ENCODE assay signal across 11 cellular contexts in the genomic region with DNA sequence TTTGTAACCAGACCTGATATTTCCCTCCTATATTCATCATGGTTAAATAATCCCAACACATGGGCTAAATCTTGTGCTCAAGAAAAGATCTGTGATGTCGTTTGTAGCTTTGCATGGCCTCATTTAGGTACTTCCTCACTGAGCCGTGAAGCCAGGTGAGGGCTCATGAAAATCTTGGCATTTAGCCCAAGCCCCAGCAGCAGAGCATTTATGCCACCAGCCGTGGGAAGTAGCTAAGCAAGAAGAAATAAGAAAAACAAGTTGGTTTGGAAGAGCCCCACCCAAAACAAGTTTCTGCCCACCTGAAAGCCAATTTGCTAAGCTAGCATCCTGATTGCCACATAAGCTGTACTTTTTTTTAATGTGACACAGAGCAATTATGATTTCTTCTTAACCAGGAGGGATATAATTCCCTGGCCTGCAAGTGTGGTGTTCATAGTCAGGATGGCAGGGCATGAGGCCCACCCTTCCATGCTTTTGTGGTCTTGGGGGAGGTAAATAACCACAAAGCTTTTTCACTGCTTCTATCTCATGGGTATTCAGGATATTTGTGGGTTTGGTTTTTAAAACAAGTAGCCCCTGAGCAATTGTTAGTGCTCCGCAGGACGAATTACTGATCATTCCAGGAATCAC. TPM values are rescaled to one million over a fixed set of nuclear protein-coding genes. Genes with fewer than 3 reads are reported as not detected.
DNase-seq lines count a peak whose midpoint lies in the region; ATAC-seq and TF ChIP-seq lines count a peak whose summit lies in the region.
"Had no signal": no experiment of that assay in that cellular context is flagged by ENCODE, and none has a peak within 500 bp of the region (broad histone marks: within the 10 kb centered on the region; RNA-seq: fewer than 3 reads in every experiment).

No MANE protein-coding gene starts in this region.

- WGBS in transverse colon (ENCODE audit: low coverage in 1 of 2), 2 donors, result 10 to 43% methylated on average over 2 to 5 of the region's 5 CpGs

- no peak overlapping the region for H3K4me3 ChIP-seq in transverse colon

- H3K27me3 ChIP-seq in transverse colon, result no peaks in the 10 kb centered on the region

- intact Hi-C loops in transverse colon (cut with DNase I; ENCODE audit: low total_unique reads), result no loop called here

- no peak for ATAC-seq in HG03045 (IDR thresholded peaks at IDR 0.05; ENCODE audit: unreplicated experiment)

- TF ChIP-seq POLR2A in transverse colon (IDR thresholded peaks at IDR 0.05), result no peak

- in situ Hi-C loops in transverse colon (cut with MboI; ENCODE audit: low pct_ligation_motif_present in 1 of 4, low pct_unique_long_range_greater_than_20kb in 1 of 4, low sequenced_read_pairs in 3 of 4), result loop anchor here in 1 of 4 donors (10.0 kb wide), 1 partner anchor 219 kb away; no protein-coding TSS in a partner anchor

- DNase-seq in stimulated activated CD4-positive, alpha-beta T cell treated with anti-CD3 and anti-CD28 coated beads, Interleukin-1b, Interleukin-23, amount 100 ng/mL, for 48 hours, result peak; percentile 8
- no peak for DNase-seq in stimulated activated CD4-positive, alpha-beta T cell treated with anti-CD3 and anti-CD28 coated beads, Interleukin-2, amount 100 ng/mL, for 24 hours
- peak; percentile 60 for DNase-seq in NCI-H510A (lab: John Stamatoyannopoulos, UW)
- peak; percentile 59 for DNase-seq in activated effector memory CD4-positive, alpha-beta T cell treated with Interleukin-2 at 50 U/mL for 16 hours
- DNase-seq in transverse colon, result peak; percentile 22
- DNase-seq in activated CD4-positive, CD25-positive, alpha-beta regulatory T cell (lab: John Stamatoyannopoulos, UW), result no peak
- no peak for DNase-seq in GM19238 (ENCODE audit: insufficient read length, low spot score)
- DNase-seq: endodermal cell had no signal

- TF ChIP-seq EP300 in transverse colon (IDR thresholded peaks at IDR 0.05; ENCODE audit: low read depth), result no peak

- no peak for TF ChIP-seq CTCF in transverse colon (IDR thresholded peaks at IDR 0.05)

- no peak overlapping the region for H3K27ac ChIP-seq in transverse colon
- H3K27ac ChIP-seq: VCaP had no signal

- no peaks in the 10 kb centered on the region for H3K9me3 ChIP-seq in transverse colon

- no peaks in the 10 kb centered on the region for H3K36me3 ChIP-seq in transverse colon

- peaks cover 0 to 9% (median 0%) of the 10 kb centered on the region in 4 donors for H3K4me1 ChIP-seq in transverse colon

RNA-seq across cellular contexts. Expression of gene TMIGD1, which starts 10.5 kb away (rescaled TPM):
- total RNA-seq in transverse colon, result 100 to 1,000 TPM in 3 of 4 donors, under 1 TPM in 1; 0.80 to 488 (median 131) TPM
- total RNA-seq: endodermal cell, lung microvascular endothelial cell had no signal

RNA-seq across cellular contexts. Expression of gene BLMH, which starts 31.6 kb away (rescaled TPM):
- total RNA-seq in transverse colon, result 10 to 100 TPM; 13.5 to 32.1 (median 20.4) TPM

RNA-seq across cellular contexts. Expression of gene CPD, which starts 55.3 kb away (rescaled TPM):
- total RNA-seq in transverse colon, result 100 to 1,000 TPM in 3 of 4 donors, 10 to 100 TPM in 1; 92.0 to 488 (median 105) TPM

Comparison
In these comparisons a context has a peak if more than half of its experiments do, and no peak if none do; other contexts are left out.
1. DNase-seq: peak in stimulated activated CD4-positive, alpha-beta T cell treated with anti-CD3 and anti-CD28 coated beads, Interleukin-1b, Interleukin-23, amount 100 ng/mL, for 48 hours (single experiment), NCI-H510A (single experiment), activated effector memory CD4-positive, alpha-beta T cell treated with Interleukin-2 at 50 U/mL for 16 hours (single experiment) and transverse colon (single experiment); none in stimulated activated CD4-positive, alpha-beta T cell treated with anti-CD3 and anti-CD28 coated beads, Interleukin-2, amount 100 ng/mL, for 24 hours (0 of 2), activated CD4-positive, CD25-positive, alpha-beta regulatory T cell (0 of 4) and GM19238 (single experiment).